ENCODE assay signal across 24 cellular contexts in the genomic region with DNA sequence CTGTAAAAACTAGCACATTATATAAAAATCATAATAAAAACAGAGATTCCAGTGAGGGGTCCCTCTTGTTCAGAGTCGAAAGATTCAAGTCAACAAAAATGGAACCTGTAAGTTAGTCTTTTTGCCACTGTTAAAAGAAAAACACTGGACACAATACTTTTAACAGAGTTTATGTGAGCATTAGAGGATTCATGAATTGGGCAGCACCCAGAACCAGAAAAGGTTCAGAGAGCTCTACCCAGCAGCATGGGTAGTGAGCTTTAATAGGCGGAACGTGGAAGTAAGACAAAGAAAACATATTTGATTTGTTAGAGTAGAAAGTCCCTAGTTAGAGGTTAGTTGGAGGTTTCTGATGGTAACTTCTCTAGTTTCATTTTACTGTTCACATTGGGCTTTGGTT.
"Had no signal": no experiment of that assay in that cellular context is flagged by ENCODE, and none has a peak within 500 bp of the region (broad histone marks: within the 10 kb centered on the region; RNA-seq: fewer than 3 reads in every experiment).

No MANE protein-coding gene starts in this region.

- H3K36me3 ChIP-seq: stomach, suprapubic skin, thoracic aorta, thyroid gland, tibial artery, tibial nerve, transverse colon, upper lobe of left lung, upper lobe of right lung, uterus, vagina had no signal

- H3K9me3 ChIP-seq: testis, thoracic aorta, thyroid gland, tibial artery, transverse colon, upper lobe of right lung, uterus, vagina had no signal

- H3K27ac ChIP-seq: stomach, suprapubic skin, testis, thoracic aorta, thyroid gland, tibial artery, tibial nerve, transverse colon, upper lobe of left lung, upper lobe of right lung, uterus, vagina had no signal

- DNase-seq: stimulated activated CD4-positive, alpha-beta T cell treated with anti-CD3 and anti-CD28 coated beads, Interleukin-2, amount 100 ng/mL, for 48 hours; stimulated activated CD4-positive, alpha-beta T cell treated with anti-CD3 and anti-CD28 coated beads, Interleukin-4, amount 100 ng/mL, for 1 hour; stimulated activated CD4-positive, alpha-beta T cell treated with anti-CD3 and anti-CD28 coated beads, Interleukin-4, amount 100 ng/mL, for 24 hours; stimulated activated CD4-positive, alpha-beta T cell treated with anti-CD3 and anti-CD28 coated beads, Interleukin-4, amount 100 ng/mL, for 4 hours; stimulated activated CD8-positive, alpha-beta memory T cell treated with anti-CD3 and anti-CD28 coated beads, Interleukin-4, amount 100 ng/mL, for 48 hours; stimulated activated naive B cell treated with anti-CD40 and anti-IgM and Interleukin-4, amounts not matched to agents 10 μg/mL and 1 μg/mL and 100 μg/mL, for 72 hours; stimulated activated naive CD4-positive, alpha-beta T cell; stimulated activated naive CD4-positive, alpha-beta T cell treated with Interleukin-2 at 50 U/mL for 16 hours; stimulated activated naive CD8-positive, alpha-beta T cell treated with anti-CD3 and anti-CD28 coated beads, Interleukin-15, amount 100 ng/mL, for 72 hours; stimulated activated naive CD8-positive, alpha-beta T cell treated with anti-CD3 and anti-CD28 coated beads, Interleukin-15, Interleukin-2, amounts not matched to agents 100 U/mL and 50 U/mL, for 24 hours; stomach; substantia nigra; testis; thyroid gland; tibial artery; transverse colon; trophoblast cell; upper lobe of left lung; upper lobe of right lung; uterus had no signal

- H3K4me3 ChIP-seq: stomach, suprapubic skin, testis, thoracic aorta, thyroid gland, tibial artery, tibial nerve, transverse colon, upper lobe of left lung, upper lobe of right lung, uterus, vagina had no signal

- H3K4me1 ChIP-seq: stomach, suprapubic skin, testis, thyroid gland, tibial artery, tibial nerve, transverse colon, upper lobe of left lung, upper lobe of right lung, uterus, vagina had no signal
